8 cellular contexts compared by ENCODE assay signal in genomic region chr17:34980353-34980680, GRCh38. TPM values are rescaled to one million over a fixed set of nuclear protein-coding genes. Genes with fewer than 3 reads are reported as not detected.
DNase-seq lines count a peak whose midpoint lies in the region; ATAC-seq, FAIRE-seq and TF ChIP-seq lines count a peak whose summit lies in the region.

TSS of gene LIG3 (plus strand) at chr17:34980512. CDS start at chr17:34983006, 2,494 bp downstream.

- peak; percentile 97 for FAIRE-seq in GM12892 (lab: Jason Lieb, UNC)

- H3K27me3 ChIP-seq in adrenal gland (no peaks in the 10 kb centered on the region), heart right ventricle (no peaks in the 10 kb centered on the region), upper lobe of left lung (no peaks in the 10 kb centered on the region)

- peak; percentile 89 for DNase-seq in GM12892 (ENCODE audit: insufficient read length)
- DNase-seq in NCI-H146 treated with DMSO at 0.1 percent for 48 hours (lab: John Stamatoyannopoulos, UW; ENCODE audit: unreplicated experiment): peak; percentile 79
- peak; percentile 82 to 91 (median 89) for DNase-seq in T-helper 1 cell
- peak; percentile 95 to 97 (median 96) for DNase-seq in adrenal gland
- DNase-seq in heart right ventricle: peak; percentile 93 to 95
- peak; percentile 87 to 98 (median 92) for DNase-seq in posterior cingulate gyrus
- DNase-seq in upper lobe of left lung: peak; percentile 94 to 98

- peak; percentile 70; the same call in 1 of the 2 replicates for TF ChIP-seq POLR2A in GM12892 (IDR thresholded peaks at IDR 0.05; ENCODE audit: low read depth, low read length)
- peak; percentile 69 to 94 for TF ChIP-seq POLR2A in adrenal gland (IDR thresholded peaks at IDR 0.05)
- TF ChIP-seq POLR2A in upper lobe of left lung (IDR thresholded peaks at IDR 0.05): no peak

- no peak for TF ChIP-seq CTCF in adrenal gland (IDR thresholded peaks at IDR 0.05)
- no peak for TF ChIP-seq CTCF in heart right ventricle (IDR thresholded peaks at IDR 0.05)
- TF ChIP-seq CTCF in upper lobe of left lung (IDR thresholded peaks at IDR 0.05): peak in 1 of 6 experiments; percentile 20

- H3K36me3 ChIP-seq in adrenal gland (replicated peaks in 1 of 2) (no peaks in the 10 kb centered on the region), heart right ventricle (peaks cover 0 to 21% (median 0%) of the 10 kb centered on the region in 9 donors), upper lobe of left lung (peaks cover 0 to 16% (median 0%) of the 10 kb centered on the region in 4 donors)

- intact Hi-C loops in adrenal gland (cut with DNase I): loop anchor here in 1 of 2 donors (10.0 kb wide), 1 partner anchor 84 kb away; the partner anchor contains the start of gene RFFL
- intact Hi-C loops in heart right ventricle (cut with DNase I): loop anchor here in 3 of 10 donors (2.0 to 5.0 kb wide), 2 partner anchors 20 to 107 kb away; partner anchors contain the start of genes CCT6B (in 1 of the 3) and ZNF830 (in 1 of the 3)
- intact Hi-C loops in posterior cingulate gyrus (cut with DNase I): loop anchor here (1.0 to 10.0 kb wide), 2 partner anchors 19 to 556 kb away; partner anchors contain the start of genes CCT6B and ZNF830

- no peaks in the 10 kb centered on the region for H3K9me3 ChIP-seq in adrenal gland (replicated peaks in 1 of 3)
- no peaks in the 10 kb centered on the region for H3K9me3 ChIP-seq in heart right ventricle
- H3K9me3 ChIP-seq in upper lobe of left lung: no peaks in the 10 kb centered on the region

- H3K27ac ChIP-seq in adrenal gland (peak within 1 kb of the TSS; percentile 86 to 99 (median 99)), heart right ventricle (peak within 1 kb of the TSS; percentile 98 to 100 (median 99)), upper lobe of left lung (peak within 1 kb of the TSS; percentile 94 to 99 (median 96))

- no peak for TF ChIP-seq EP300 in upper lobe of left lung (IDR thresholded peaks at IDR 0.05)

- ATAC-seq in HG02870 (IDR thresholded peaks at IDR 0.05; ENCODE audit: unreplicated experiment) (peak; percentile 73), heart right ventricle (peak; percentile 92 to 97 (median 95)), upper lobe of left lung (ENCODE audit: low FRiP score in 2 of 2) (peak; percentile 94 to 95)

- WGBS in adrenal gland, 4 donors: 0% methylated on average over 7 to 39 of the region's 39 CpGs
- 0% methylated on average over 39 of the region's 39 CpGs for WGBS in heart right ventricle, 2 donors
- 1% methylated on average over 13 to 26 of the region's 39 CpGs for WGBS in upper lobe of left lung, 2 donors

- peak within 1 kb of the TSS in 3 of 4 donors; percentile 76 to 86 (median 81) for H3K4me3 ChIP-seq in adrenal gland
- H3K4me3 ChIP-seq in heart right ventricle: peak within 1 kb of the TSS; percentile 94 to 99 (median 96)
- H3K4me3 ChIP-seq in upper lobe of left lung: peak within 1 kb of the TSS; percentile 63 to 99 (median 81)

- H3K4me1 ChIP-seq in adrenal gland (replicated peaks in 1 of 2) (peaks cover 18% of the 10 kb centered on the region in 2 donors), heart right ventricle (peaks cover 0 to 33% (median 25%) of the 10 kb centered on the region in 9 donors), upper lobe of left lung (peaks cover 13 to 33% (median 18%) of the 10 kb centered on the region in 4 donors)

RNA-seq across cellular contexts. Expression of gene LIG3, which starts in this region (rescaled TPM):
- 12.4 TPM for polyA plus RNA-seq in GM12892 (2012; ENCODE audit: missing spikeins)
- 10 to 100 TPM; 15.4 to 38.4 (median 26.6) TPM for total RNA-seq in adrenal gland
- 10 to 100 TPM in 1 of 3 donors, 1 to 10 TPM in 2; 6.2 to 35.3 (median 7.9) TPM for polyA plus RNA-seq in adrenal gland
- total RNA-seq in heart right ventricle: 10 to 100 TPM; 16.8 to 27.7 (median 20.7) TPM
- polyA plus RNA-seq in heart right ventricle: 1 to 10 TPM; 5.2 to 9.4 TPM
- 10 to 100 TPM; 27.4 to 47.1 (median 29.9) TPM for total RNA-seq in upper lobe of left lung

Comparison
In these comparisons a context has a peak if more than half of its experiments do, and no peak if none do; other contexts are left out.
1. Peak in every context shown above with its lines: DNase-seq, ATAC-seq, H3K4me3 ChIP-seq and H3K27ac ChIP-seq.
2. POLR2A ChIP-seq: peak in GM12892 (single experiment) and adrenal gland (2 of 2); none in upper lobe of left lung (0 of 4).